In genomic region chr12:118052324-118053070, GRCh38 we compare ENCODE assay signal across 8 cellular contexts. TPM values are rescaled to one million over a fixed set of nuclear protein-coding genes. Genes with fewer than 3 reads are reported as not detected.
DNase-seq lines count a peak whose midpoint lies in the region; ATAC-seq, FAIRE-seq and TF ChIP-seq lines count a peak whose summit lies in the region.

No MANE protein-coding gene starts in this region.

- CTCF ChIA-PET in AG04450 (lab: Charles Lee), result no interaction called here

- no peak overlapping the region for H3K4me3 ChIP-seq in AG04450 (ENCODE audit: low read depth, low read length)
- no peak overlapping the region for H3K4me3 ChIP-seq in astrocyte of the spinal cord (ENCODE audit: low read depth, low read length)
- no peak overlapping the region for H3K4me3 ChIP-seq in smooth muscle cell

- peaks cover 65% of the 10 kb centered on the region for H4K20me1 ChIP-seq in smooth muscle cell (ENCODE audit: low read depth)

- DNase-seq in AG04450 (ENCODE audit: low read depth, low spot score) (peak; percentile 72), HTR-8/SVneo (ENCODE audit: insufficient read length, low spot score) (peak; percentile 93), astrocyte of the spinal cord (ENCODE audit: low read depth, low spot score) (peak; percentile 96), iris pigment epithelial cell (ENCODE audit: low read depth) (peak; percentile 93), smooth muscle cell (lab: John Stamatoyannopoulos, UW; ENCODE audit: unreplicated experiment) (peak; percentile 18), SKM-1 (lab: John Stamatoyannopoulos, UW; ENCODE audit: unreplicated experiment) (no peak)

- H3K9me3 ChIP-seq in AG04450 (ENCODE audit: control insufficient read depth, insufficient read depth, low read length), result no peaks in the 10 kb centered on the region
- no peaks in the 10 kb centered on the region for H3K9me3 ChIP-seq in smooth muscle cell (replicated peaks; ENCODE audit: low read depth)

- peak; percentile 89 for FAIRE-seq in HTR-8/SVneo (lab: Jason Lieb, UNC)

- in situ Hi-C loops in astrocyte of the spinal cord (cut with HindIII; ENCODE audit: low sequenced_read_pairs), result no loop called here

- ATAC-seq in GM19023 (IDR thresholded peaks at IDR 0.05; ENCODE audit: unreplicated experiment) (no peak), GM21360 (IDR thresholded peaks at IDR 0.05; ENCODE audit: unreplicated experiment) (no peak)

- H3K36me3 ChIP-seq in smooth muscle cell (ENCODE audit: low read depth), result no peaks in the 10 kb centered on the region

- TF ChIP-seq CTCF in AG04450 (IDR thresholded peaks at IDR 0.05; ENCODE audit: low read depth, low read length) (no peak), astrocyte of the spinal cord (IDR thresholded peaks at IDR 0.05; ENCODE audit: low read depth, low read length) (no peak), smooth muscle cell (IDR thresholded peaks at IDR 0.05; ENCODE audit: borderline replicate concordance, insufficient read depth, poor library complexity, severe bottlenecking) (no peak)

- H2AFZ ChIP-seq in smooth muscle cell (ENCODE audit: low read depth), result no peak overlapping the region

- peak overlapping the region; percentile 7 for H3K9ac ChIP-seq in smooth muscle cell (ENCODE audit: low read depth)

- H3K27ac ChIP-seq in AG04450 (ENCODE audit: low read depth, low read length), result peak overlapping the region; percentile 86
- H3K27ac ChIP-seq in smooth muscle cell (ENCODE audit: low read depth), result peak overlapping the region; percentile 76

- H3K4me1 ChIP-seq in smooth muscle cell (ENCODE audit: low read depth), result peaks cover 3% of the 10 kb centered on the region

- peaks cover 71% of the 10 kb centered on the region for H3K79me2 ChIP-seq in smooth muscle cell (ENCODE audit: low read depth)

- POLR2A ChIA-PET in AG04450 (lab: Yijun Ruan, JAX), result no interaction called here

- 48% methylated on average over 14 of the region's 14 CpGs for WGBS in smooth muscle cell (ENCODE audit: low lambda C conversion rate)

- H3F3A ChIP-seq in smooth muscle cell (ENCODE audit: low read depth), result peaks cover 11% of the 10 kb centered on the region

- H3K27me3 ChIP-seq in AG04450 (ENCODE audit: control insufficient read depth, insufficient read depth, low read length), result no peaks in the 10 kb centered on the region
- H3K27me3 ChIP-seq in smooth muscle cell (ENCODE audit: low read depth), result no peaks in the 10 kb centered on the region

- peak overlapping the region; percentile 11 for H3K4me2 ChIP-seq in smooth muscle cell

RNA-seq across cellular contexts. Expression of gene WSB2, which starts 8.5 kb away (rescaled TPM):
- polyA plus RNA-seq in AG04450 (2011; rRNA removed) (111 and 126 TPM in 2 replicates), smooth muscle cell (43.9 and 48.1 TPM in 2 replicates)
- polyA minus RNA-seq in AG04450 (2011; rRNA and poly(A)+ RNA removed), result 292 and 323 TPM in 2 replicates
- 71.5 and 78.2 TPM in 2 replicates for total RNA-seq in smooth muscle cell

RNA-seq across cellular contexts. Expression of gene RFC5, which starts 36.0 kb away (rescaled TPM):
- polyA plus RNA-seq in AG04450 (2011; rRNA removed) (9.6 and 10.4 TPM in 2 replicates), smooth muscle cell (16.4 and 17.4 TPM in 2 replicates)
- 7.0 and 7.4 TPM in 2 replicates for polyA minus RNA-seq in AG04450 (2011; rRNA and poly(A)+ RNA removed)
- 15.2 and 27.1 TPM in 2 replicates for total RNA-seq in smooth muscle cell

RNA-seq across cellular contexts. Expression of gene VSIG10, which starts 51.3 kb away (rescaled TPM):
- polyA plus RNA-seq in AG04450 (2011; rRNA removed) (9.7 and 10.5 TPM in 2 replicates), smooth muscle cell (2.3 and 3.0 TPM in 2 replicates)
- 19.3 and 21.8 TPM in 2 replicates for polyA minus RNA-seq in AG04450 (2011; rRNA and poly(A)+ RNA removed)
- 2.3 and 5.6 TPM in 2 replicates for total RNA-seq in smooth muscle cell
